Comparison of ENCODE assay signal across 8 cellular contexts in genomic region chr9:130137870-130138653, GRCh38. TPM values are rescaled to one million over a fixed set of nuclear protein-coding genes. Genes with fewer than 3 reads are reported as not detected.
DNase-seq lines count a peak whose midpoint lies in the region; ATAC-seq and TF ChIP-seq lines count a peak whose summit lies in the region.

No MANE protein-coding gene starts in this region.

- peak overlapping the region; percentile 51 for H2BK12ac ChIP-seq in trophoblast cell (ENCODE audit: low read length)

- H3K9me3 ChIP-seq in trophoblast cell (ENCODE audit: insufficient read depth, low read depth, low read length), result peaks cover 2% of the 10 kb centered on the region

- TF ChIP-seq CTCF in foreskin fibroblast (IDR thresholded peaks at IDR 0.05; ENCODE audit: low read depth, low read length), result no peak

- no peaks in the 10 kb centered on the region for H3K27me3 ChIP-seq in H7 (ENCODE audit: control insufficient read depth, insufficient read depth, low read length)
- no peaks in the 10 kb centered on the region for H3K27me3 ChIP-seq in trophoblast cell (ENCODE audit: insufficient read depth, low read length)

- no peak overlapping the region for H4K12ac ChIP-seq in trophoblast cell (ENCODE audit: low read depth, low read length)

- DNase-seq in H7 (peak; percentile 85), foreskin fibroblast (peak; percentile 96 to 97), trophoblast cell (peak; percentile 76 to 84), NCI-H1436 (lab: John Stamatoyannopoulos, UW) (no peak), NCI-H1092 (lab: John Stamatoyannopoulos, UW) (no peak), medulla oblongata (ENCODE audit: extremely low spot score) (no peak)

- H3K27ac ChIP-seq in trophoblast cell (ENCODE audit: low read depth, low read length), result peak overlapping the region; percentile 67

- H3K79me2 ChIP-seq in trophoblast cell (ENCODE audit: control insufficient read depth, insufficient read depth, low read length, poor library complexity), result no peaks in the 10 kb centered on the region

- H3K23ac ChIP-seq in trophoblast cell (ENCODE audit: low read length), result no peak overlapping the region

- H3K14ac ChIP-seq in trophoblast cell (ENCODE audit: low read length), result no peak overlapping the region

- H3K4ac ChIP-seq in trophoblast cell (ENCODE audit: low read depth, low read length), result no peak overlapping the region

- H3K36me3 ChIP-seq in H7 (replicated peaks; ENCODE audit: control insufficient read depth, insufficient read depth, low read length), result no peaks in the 10 kb centered on the region
- peaks cover 2 to 6% of the 10 kb centered on the region in 2 experiments for H3K36me3 ChIP-seq in trophoblast cell (ENCODE audit: control insufficient read depth in 1 of 2, insufficient read depth in 2 of 2, low read length in 2 of 2)

- no peak overlapping the region for H4K8ac ChIP-seq in trophoblast cell (ENCODE audit: low read depth, low read length)

- H2AFZ ChIP-seq in trophoblast cell (ENCODE audit: insufficient read depth, low read length, poor library complexity), result no peak overlapping the region

- no peak overlapping the region for H3K4me3 ChIP-seq in H7 (ENCODE audit: insufficient read depth, low read depth, low read length)
- no peak overlapping the region for H3K4me3 ChIP-seq in foreskin fibroblast (ENCODE audit: low read depth in 1 of 2, low read length in 2 of 2)
- H3K4me3 ChIP-seq in trophoblast cell (ENCODE audit: low read depth, low read length), result no peak overlapping the region

- no peak overlapping the region for H2BK5ac ChIP-seq in trophoblast cell (ENCODE audit: low read depth, low read length, poor library complexity)

- H3K79me1 ChIP-seq in trophoblast cell (ENCODE audit: low read length), result peaks cover 1% of the 10 kb centered on the region

- H3K9ac ChIP-seq in trophoblast cell (ENCODE audit: low read length), result no peak overlapping the region

- no peak overlapping the region for H2BK120ac ChIP-seq in trophoblast cell (ENCODE audit: insufficient read depth, low read length, poor library complexity)

- H2AK5ac ChIP-seq in trophoblast cell (ENCODE audit: low read length), result no peak overlapping the region

- peak; percentile 82 for ATAC-seq in SK-N-SH treated with all-trans-retinoic acid at 6 μM for 48 hours
- no peak for ATAC-seq in HG03045 (IDR thresholded peaks at IDR 0.05; ENCODE audit: unreplicated experiment)

- no peak overlapping the region for H3K4me2 ChIP-seq in trophoblast cell (ENCODE audit: low read length)

- H3K4me1 ChIP-seq in trophoblast cell (ENCODE audit: control insufficient read depth in 1 of 2, insufficient read depth in 2 of 2, low read length in 2 of 2), result peaks cover 14 to 26% of the 10 kb centered on the region in 2 experiments

- H3K18ac ChIP-seq in trophoblast cell (ENCODE audit: low read length), result no peak overlapping the region

- H4K91ac ChIP-seq in trophoblast cell (ENCODE audit: low read depth, low read length), result peak overlapping the region; percentile 55

- WGBS in trophoblast cell (ENCODE audit: extremely low coverage, insufficient coverage, insufficient read length), result no CpG with 5 or more reads among the region's 12 CpGs

TF ChIP-seq in SK-N-SH treated with all-trans-retinoic acid at 6 μM for 48 hours, 23 proteins besides CTCF, POLR2A, EP300 and RAD21:
- TF ChIP-seq, protein P1, sequence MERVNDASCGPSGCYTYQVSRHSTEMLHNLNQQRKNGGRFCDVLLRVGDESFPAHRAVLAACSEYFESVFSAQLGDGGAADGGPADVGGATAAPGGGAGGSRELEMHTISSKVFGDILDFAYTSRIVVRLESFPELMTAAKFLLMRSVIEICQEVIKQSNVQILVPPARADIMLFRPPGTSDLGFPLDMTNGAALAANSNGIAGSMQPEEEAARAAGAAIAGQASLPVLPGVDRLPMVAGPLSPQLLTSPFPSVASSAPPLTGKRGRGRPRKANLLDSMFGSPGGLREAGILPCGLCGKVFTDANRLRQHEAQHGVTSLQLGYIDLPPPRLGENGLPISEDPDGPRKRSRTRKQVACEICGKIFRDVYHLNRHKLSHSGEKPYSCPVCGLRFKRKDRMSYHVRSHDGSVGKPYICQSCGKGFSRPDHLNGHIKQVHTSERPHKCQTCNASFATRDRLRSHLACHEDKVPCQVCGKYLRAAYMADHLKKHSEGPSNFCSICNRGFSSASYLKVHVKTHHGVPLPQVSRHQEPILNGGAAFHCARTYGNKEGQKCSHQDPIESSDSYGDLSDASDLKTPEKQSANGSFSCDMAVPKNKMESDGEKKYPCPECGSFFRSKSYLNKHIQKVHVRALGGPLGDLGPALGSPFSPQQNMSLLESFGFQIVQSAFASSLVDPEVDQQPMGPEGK (CRISPR knock-in tag; IDR thresholded peaks at IDR 0.05; ENCODE audit: borderline replicate concordance), result no peak
- no peak for TF ChIP-seq ZNF70 (CRISPR knock-in tag; IDR thresholded peaks at IDR 0.05)
- no peak for TF ChIP-seq ZNF8 (CRISPR knock-in tag; IDR thresholded peaks at IDR 0.05)
- TF ChIP-seq CSRNP3 (CRISPR knock-in tag; IDR thresholded peaks at IDR 0.05), result no peak
- TF ChIP-seq ZFP30 (CRISPR knock-in tag; IDR thresholded peaks at IDR 0.05), result no peak
- no peak for TF ChIP-seq OSR1 (CRISPR knock-in tag; IDR thresholded peaks at IDR 0.05)
- no peak for TF ChIP-seq ESRRG (CRISPR knock-in tag; IDR thresholded peaks at IDR 0.05)
- TF ChIP-seq ISL1 (CRISPR knock-in tag; IDR thresholded peaks at IDR 0.05), result no peak
- TF ChIP-seq ARNTL (CRISPR knock-in tag; IDR thresholded peaks at IDR 0.05; ENCODE audit: borderline replicate concordance, low read depth), result no peak
- no peak for TF ChIP-seq TCF4 (CRISPR knock-in tag; IDR thresholded peaks at IDR 0.05; ENCODE audit: borderline replicate concordance)

RNA-seq across cellular contexts. Expression of gene NCS1, which starts 34.1 kb away (rescaled TPM):
- 24.6 and 28.3 TPM in 2 replicates for total RNA-seq in H7 (2014; rRNA removed; shearing (Covaris generic))
- 24.9 and 25.0 TPM in 2 replicates for polyA plus RNA-seq in trophoblast cell (2013)

Comparison
In these comparisons a context has a peak if more than half of its experiments do, and no peak if none do; other contexts are left out.
1. DNase-seq: peak in H7 (single experiment), foreskin fibroblast (2 of 2) and trophoblast cell (2 of 2); none in NCI-H1436 (single experiment), NCI-H1092 (single experiment) and medulla oblongata (single experiment).